ENCODE assay signal across 1 cellular context in the genomic region with DNA sequence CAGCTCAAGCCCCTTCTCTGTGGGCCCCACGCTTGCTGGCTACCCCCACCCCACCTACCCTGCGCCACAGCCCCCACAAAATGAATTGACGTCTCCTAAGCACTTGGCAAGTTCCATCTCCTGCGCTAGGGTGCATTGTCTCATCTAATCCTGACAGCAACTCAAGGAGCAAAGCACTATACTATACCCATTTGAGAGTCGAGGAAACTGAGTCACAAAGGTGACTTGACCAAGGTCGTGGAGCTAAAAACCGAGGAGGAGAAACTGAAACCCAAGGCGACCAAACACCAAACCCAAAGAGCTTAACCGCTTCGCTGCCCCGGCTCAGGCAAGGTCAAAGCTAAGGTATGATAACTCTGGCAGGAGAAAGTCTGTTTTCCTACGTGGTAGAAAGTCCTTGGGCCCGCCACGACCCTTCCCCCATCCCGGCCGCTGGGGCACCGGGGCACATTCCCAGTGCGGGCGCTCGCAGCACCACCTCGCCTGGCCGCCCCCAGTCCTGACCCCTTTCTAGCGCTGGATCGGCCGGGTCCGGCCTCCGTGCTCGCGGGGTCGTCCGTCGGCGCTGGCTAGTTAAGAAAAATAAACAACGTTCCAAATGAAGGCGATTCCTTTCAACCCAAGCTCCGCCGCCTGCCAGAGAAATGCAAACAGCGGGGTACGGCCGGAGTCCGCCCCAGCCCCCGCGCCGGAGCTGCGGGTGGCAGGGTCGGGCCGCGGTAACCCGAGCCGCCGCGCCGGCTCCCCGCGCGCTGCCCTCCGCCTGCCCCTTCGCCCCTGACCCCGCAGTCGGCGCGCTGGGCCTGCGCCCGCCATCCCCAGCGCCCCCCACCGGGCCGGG.
A peak's percentile ranks its signal among the peaks of the same experiment; 100 is the strongest.
TF ChIP-seq lines count a peak whose summit lies in the region.

No MANE protein-coding gene starts in this region.

TF ChIP-seq in K562, 482 proteins besides CTCF, POLR2A, EP300 and RAD21 (continued from another document):
- TF ChIP-seq CEBPZ (IDR thresholded peaks at IDR 0.05; ENCODE audit: borderline replicate concordance, low read depth, low read length) (no peak), ESRRA (IDR thresholded peaks at IDR 0.05; ENCODE audit: borderline replicate concordance, low read depth) (peak; percentile 88; the same call in 1 of the 2 replicates), ZNF785 (CRISPR knock-in tag; IDR thresholded peaks at IDR 0.05) (no peak), BCL6 (CRISPR knock-in tag; IDR thresholded peaks at IDR 0.05) (no peak), NELFE (IDR thresholded peaks at IDR 0.05; ENCODE audit: insufficient read depth, insufficient read length) (no peak), RBM25 (IDR thresholded peaks at IDR 0.05; ENCODE audit: low read depth, low read length, severe bottlenecking) (peak; percentile 38), ILF3 (IDR thresholded peaks at IDR 0.05; ENCODE audit: borderline replicate concordance) (no peak)
